ENCODE assay signal across 8 cellular contexts in genomic region chr15:77002954-77003912, GRCh38. TPM values are rescaled to one million over a fixed set of nuclear protein-coding genes. Genes with fewer than 3 reads are reported as not detected.
DNase-seq lines count a peak whose midpoint lies in the region; ATAC-seq and TF ChIP-seq lines count a peak whose summit lies in the region.

No MANE protein-coding gene starts in this region.

- peaks cover 4% of the 10 kb centered on the region for H3K9me3 Mint-ChIP-seq in activated CD8-positive, alpha-beta T cell treated with anti-CD3 and anti-CD28 coated beads for 36 hours
- peaks cover 2% of the 10 kb centered on the region for H3K9me3 Mint-ChIP-seq in stimulated activated effector memory CD8-positive, alpha-beta T cell treated with anti-CD3 and anti-CD28 coated beads, Interleukin-12 subunit alpha, Interleukin-12 subunit beta, amount 100 ng/mL, for 72 hours

- ATAC-seq in GM19351 (IDR thresholded peaks at IDR 0.05; ENCODE audit: unreplicated experiment) (peak; percentile 67), HG03439 (IDR thresholded peaks at IDR 0.05; ENCODE audit: unreplicated experiment) (peak; percentile 66)
- peak; percentile 81 for ATAC-seq in activated CD8-positive, alpha-beta T cell treated with anti-CD3 and anti-CD28 coated beads for 36 hours
- peak; percentile 95 for ATAC-seq in stimulated activated effector memory CD8-positive, alpha-beta T cell treated with anti-CD3 and anti-CD28 coated beads, Interleukin-12 subunit alpha, Interleukin-12 subunit beta, amount 100 ng/mL, for 72 hours

- H3K4me3 ChIP-seq in foreskin fibroblast (ENCODE audit: low read depth in 1 of 2, low read length in 2 of 2), result no peak overlapping the region

- no peaks in the 10 kb centered on the region for H3K27me3 Mint-ChIP-seq in activated CD8-positive, alpha-beta T cell treated with anti-CD3 and anti-CD28 coated beads for 36 hours

- no peak for TF ChIP-seq CTCF in activated CD8-positive, alpha-beta T cell treated with anti-CD3 and anti-CD28 coated beads for 36 hours (IDR thresholded peaks at IDR 0.05)
- no peak for TF ChIP-seq CTCF in foreskin fibroblast (IDR thresholded peaks at IDR 0.05; ENCODE audit: low read depth, low read length)

- H3K4me1 Mint-ChIP-seq in activated CD8-positive, alpha-beta T cell treated with anti-CD3 and anti-CD28 coated beads for 36 hours (ENCODE audit: low read depth), result peaks cover 85% of the 10 kb centered on the region
- H3K4me1 Mint-ChIP-seq in stimulated activated effector memory CD8-positive, alpha-beta T cell treated with anti-CD3 and anti-CD28 coated beads, Interleukin-12 subunit alpha, Interleukin-12 subunit beta, amount 100 ng/mL, for 72 hours, result peaks cover 88% of the 10 kb centered on the region

- POLR2A ChIA-PET in activated CD8-positive, alpha-beta T cell treated with anti-CD3 and anti-CD28 coated beads for 36 hours (lab: Charles Lee), result interaction anchor here (1.0 to 3.0 kb wide), 4 partner anchors 9 to 25 kb away, joined by 3 to 11 read pairs (median 4); no protein-coding TSS in a partner anchor

- peaks cover 72% of the 10 kb centered on the region for H3K36me3 Mint-ChIP-seq in activated CD8-positive, alpha-beta T cell treated with anti-CD3 and anti-CD28 coated beads for 36 hours (ENCODE audit: low read depth)
- H3K36me3 Mint-ChIP-seq in stimulated activated effector memory CD8-positive, alpha-beta T cell treated with anti-CD3 and anti-CD28 coated beads, Interleukin-12 subunit alpha, Interleukin-12 subunit beta, amount 100 ng/mL, for 72 hours, result peaks cover 94% of the 10 kb centered on the region

- H3K4me3 Mint-ChIP-seq in activated CD8-positive, alpha-beta T cell treated with anti-CD3 and anti-CD28 coated beads for 36 hours, result peak overlapping the region; percentile 59
- H3K4me3 Mint-ChIP-seq in stimulated activated effector memory CD8-positive, alpha-beta T cell treated with anti-CD3 and anti-CD28 coated beads, Interleukin-12 subunit alpha, Interleukin-12 subunit beta, amount 100 ng/mL, for 72 hours, result peak overlapping the region; percentile 68

- H3K27ac Mint-ChIP-seq in activated CD8-positive, alpha-beta T cell treated with anti-CD3 and anti-CD28 coated beads for 36 hours, result peak overlapping the region; percentile 93
- H3K27ac Mint-ChIP-seq in stimulated activated effector memory CD8-positive, alpha-beta T cell treated with anti-CD3 and anti-CD28 coated beads, Interleukin-12 subunit alpha, Interleukin-12 subunit beta, amount 100 ng/mL, for 72 hours, result peak overlapping the region; percentile 95

- intact Hi-C loops in activated CD8-positive, alpha-beta T cell treated with anti-CD3 and anti-CD28 coated beads for 36 hours (cut with micrococcal nuclease), result no loop called here

- CTCF ChIA-PET in activated CD8-positive, alpha-beta T cell treated with anti-CD3 and anti-CD28 coated beads for 36 hours (lab: Charles Lee), result interaction anchor here (0.7 to 5.0 kb wide), 3 partner anchors 19 to 31 kb away, joined by 3 to 33 read pairs (median 3); no protein-coding TSS in a partner anchor

- DNase-seq in activated CD8-positive, alpha-beta T cell treated with anti-CD3 and anti-CD28 coated beads for 36 hours, result peak; percentile 91
- DNase-seq in hippocampal formation (lab: John Stamatoyannopoulos, UW), result peak; percentile 3 to 49
- peak in 1 of 2 donors; percentile 80 for DNase-seq in stimulated activated effector memory CD8-positive, alpha-beta T cell treated with anti-CD3 and anti-CD28 coated beads, Interleukin-12 subunit alpha, Interleukin-12 subunit beta, amount 100 ng/mL, for 72 hours (ENCODE audit: low spot score in 2 of 2)
- no peak for DNase-seq in foreskin fibroblast
- DNase-seq in NCI-H2196 treated with DMSO at 0.1 percent for 48 hours (lab: John Stamatoyannopoulos, UW; ENCODE audit: unreplicated experiment), result no peak
- DNase-seq in SHP77 (lab: John Stamatoyannopoulos, UW), result no peak

RNA-seq across cellular contexts. Expression of gene PSTPIP1, which starts 8.3 kb away (rescaled TPM):
- total RNA-seq in activated CD8-positive, alpha-beta T cell treated with anti-CD3 and anti-CD28 coated beads for 36 hours, result 100 to 1,000 TPM; 113 to 121 TPM

Comparison
In these comparisons a context has a peak if more than half of its experiments do, and no peak if none do; other contexts are left out.
1. DNase-seq: peak in activated CD8-positive, alpha-beta T cell treated with anti-CD3 and anti-CD28 coated beads for 36 hours (single experiment) and hippocampal formation (2 of 2); none in foreskin fibroblast (0 of 2), NCI-H2196 treated with DMSO at 0.1 percent for 48 hours (single experiment) and SHP77 (0 of 2).
2. Peak in every context shown above with its lines, with median percentiles within 50 percentile points of each other: ATAC-seq.